Comparison of ENCODE assay signal across 1 cellular context in the genomic region with DNA sequence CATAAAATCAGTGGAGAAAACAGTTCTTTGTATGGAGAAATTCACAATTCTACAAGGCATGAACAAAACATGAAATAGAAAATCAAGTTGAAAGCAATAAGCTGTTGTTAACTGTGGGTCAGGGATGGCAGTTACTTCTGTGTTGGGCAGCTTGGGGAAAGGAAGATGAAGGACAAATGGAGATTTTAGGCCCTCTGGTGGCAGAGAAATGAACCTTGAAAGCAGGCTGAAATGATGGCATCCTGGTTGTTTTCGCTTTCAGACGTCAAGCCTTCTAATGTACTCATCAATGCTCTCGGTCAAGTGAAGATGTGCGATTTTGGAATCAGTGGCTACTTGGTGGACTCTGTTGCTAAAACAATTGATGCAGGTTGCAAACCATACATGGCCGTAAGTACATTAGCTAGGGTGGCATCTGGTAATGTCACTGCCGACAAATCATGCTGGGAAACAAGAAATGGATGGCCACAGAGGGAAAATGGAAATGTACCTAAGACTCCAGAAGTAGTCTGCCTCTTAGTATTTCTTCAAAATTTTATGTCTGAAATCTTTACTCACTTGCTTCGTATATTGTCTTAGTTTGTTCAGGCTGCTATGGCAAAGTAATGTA.
TF ChIP-seq lines count a peak whose summit lies in the region.

No MANE protein-coding gene starts in this region.

TF ChIP-seq in GM23338, 12 proteins besides CTCF, POLR2A, EP300 and RAD21 (continued from another document):
- TF ChIP-seq, protein P1, sequence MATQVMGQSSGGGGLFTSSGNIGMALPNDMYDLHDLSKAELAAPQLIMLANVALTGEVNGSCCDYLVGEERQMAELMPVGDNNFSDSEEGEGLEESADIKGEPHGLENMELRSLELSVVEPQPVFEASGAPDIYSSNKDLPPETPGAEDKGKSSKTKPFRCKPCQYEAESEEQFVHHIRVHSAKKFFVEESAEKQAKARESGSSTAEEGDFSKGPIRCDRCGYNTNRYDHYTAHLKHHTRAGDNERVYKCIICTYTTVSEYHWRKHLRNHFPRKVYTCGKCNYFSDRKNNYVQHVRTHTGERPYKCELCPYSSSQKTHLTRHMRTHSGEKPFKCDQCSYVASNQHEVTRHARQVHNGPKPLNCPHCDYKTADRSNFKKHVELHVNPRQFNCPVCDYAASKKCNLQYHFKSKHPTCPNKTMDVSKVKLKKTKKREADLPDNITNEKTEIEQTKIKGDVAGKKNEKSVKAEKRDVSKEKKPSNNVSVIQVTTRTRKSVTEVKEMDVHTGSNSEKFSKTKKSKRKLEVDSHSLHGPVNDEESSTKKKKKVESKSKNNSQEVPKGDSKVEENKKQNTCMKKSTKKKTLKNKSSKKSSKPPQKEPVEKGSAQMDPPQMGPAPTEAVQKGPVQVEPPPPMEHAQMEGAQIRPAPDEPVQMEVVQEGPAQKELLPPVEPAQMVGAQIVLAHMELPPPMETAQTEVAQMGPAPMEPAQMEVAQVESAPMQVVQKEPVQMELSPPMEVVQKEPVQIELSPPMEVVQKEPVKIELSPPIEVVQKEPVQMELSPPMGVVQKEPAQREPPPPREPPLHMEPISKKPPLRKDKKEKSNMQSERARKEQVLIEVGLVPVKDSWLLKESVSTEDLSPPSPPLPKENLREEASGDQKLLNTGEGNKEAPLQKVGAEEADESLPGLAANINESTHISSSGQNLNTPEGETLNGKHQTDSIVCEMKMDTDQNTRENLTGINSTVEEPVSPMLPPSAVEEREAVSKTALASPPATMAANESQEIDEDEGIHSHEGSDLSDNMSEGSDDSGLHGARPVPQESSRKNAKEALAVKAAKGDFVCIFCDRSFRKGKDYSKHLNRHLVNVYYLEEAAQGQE (IDR thresholded peaks at IDR 0.05; ENCODE audit: unreplicated experiment): no peak
- no peak for TF ChIP-seq JUNB (IDR thresholded peaks at IDR 0.05; ENCODE audit: unreplicated experiment)
